In genomic region chr16:68590201-68590994, GRCh38 we compare ENCODE assay signal across 9 cellular contexts. TPM values are rescaled to one million over a fixed set of nuclear protein-coding genes. Genes with fewer than 3 reads are reported as not detected.
DNase-seq lines count a peak whose midpoint lies in the region; ATAC-seq and TF ChIP-seq lines count a peak whose summit lies in the region.
"Had no signal": no experiment of that assay in that cellular context is flagged by ENCODE, and none has a peak within 500 bp of the region (broad histone marks: within the 10 kb centered on the region; RNA-seq: fewer than 3 reads in every experiment).

No MANE protein-coding gene starts in this region.

- H3K4me1 Mint-ChIP-seq in stimulated activated naive B cell treated with anti-CD40 and anti-IgM and Interleukin-4, amounts not matched to agents 10 μg/mL and 1 μg/mL and 100 μg/mL, for 72 hours: peaks cover 2 to 6% of the 10 kb centered on the region in 2 donors

- no peaks in the 10 kb centered on the region for H3K27me3 ChIP-seq in dorsolateral prefrontal cortex

- TF ChIP-seq CTCF in NB4 (IDR thresholded peaks at IDR 0.05; ENCODE audit: low read depth, low read length): peak; percentile 82
- TF ChIP-seq CTCF in dorsolateral prefrontal cortex (IDR thresholded peaks at IDR 0.05 in 54 of 56, conservative IDR thresholded peaks at IDR 0.05 in 2 of 56; ENCODE audit: low read depth in 1 of 56, partially characterized antibody in 56 of 56): peak in 51 of 56 donors; percentile 23 to 62 (median 43)

- peak; percentile 89 to 92 for ATAC-seq in stimulated activated naive B cell treated with anti-CD40 and anti-IgM and Interleukin-4, amounts not matched to agents 10 μg/mL and 1 μg/mL and 100 μg/mL, for 72 hours (replicated peaks)
- ATAC-seq in HG02981 (IDR thresholded peaks at IDR 0.05; ENCODE audit: unreplicated experiment): no peak

- DNase-seq in EL (peak; percentile 63), NB4 (ENCODE audit: low read depth) (peak; percentile 82), dorsolateral prefrontal cortex (peak in 7 of 10 donors; percentile 9 to 68 (median 31)), myocyte (ENCODE audit: low read depth) (peak; percentile 37), NCI-H510A treated with DMSO at 0.1 percent for 48 hours (lab: John Stamatoyannopoulos, UW) (no peak)
- peak; percentile 49 for DNase-seq in activated CD4-positive, alpha-beta T cell treated with anti-CD3 and anti-CD28 coated beads, Interleukin-2, amount 50 U/mL, for 1 hour
- DNase-seq in stimulated activated naive B cell treated with anti-CD40 and anti-IgM and Interleukin-4, amounts not matched to agents 10 μg/mL and 1 μg/mL and 100 μg/mL, for 72 hours: peak; percentile 26

- H3K27ac ChIP-seq in dorsolateral prefrontal cortex: no peak overlapping the region

- TF ChIP-seq POLR2A in NB4 (IDR thresholded peaks at IDR 0.05; ENCODE audit: extremely low read depth, insufficient read length): no peak

- H3K9me3 Mint-ChIP-seq in stimulated activated naive B cell treated with anti-CD40 and anti-IgM and Interleukin-4, amounts not matched to agents 10 μg/mL and 1 μg/mL and 100 μg/mL, for 72 hours: peaks cover 10 to 11% of the 10 kb centered on the region in 2 donors

- H3K4me3 Mint-ChIP-seq in stimulated activated naive B cell treated with anti-CD40 and anti-IgM and Interleukin-4, amounts not matched to agents 10 μg/mL and 1 μg/mL and 100 μg/mL, for 72 hours: no peak overlapping the region
- H3K4me3 Mint-ChIP-seq: T-helper 1 cell treated with Interleukin-12 subunit alpha and Interleukin-12 subunit beta and Interleukin-4 antibody, amounts not matched to agents 30 μg/mL and 1 μg/mL, for 36 hours had no signal

- H3K4me3 ChIP-seq in NB4 (ENCODE audit: low read depth, low read length) (no peak overlapping the region), dorsolateral prefrontal cortex (no peak overlapping the region)

- H3K27me3 Mint-ChIP-seq in stimulated activated naive B cell treated with anti-CD40 and anti-IgM and Interleukin-4, amounts not matched to agents 10 μg/mL and 1 μg/mL and 100 μg/mL, for 72 hours: peaks cover 9 to 12% of the 10 kb centered on the region in 2 donors

- intact Hi-C loops in dorsolateral prefrontal cortex (cut with DNase I): no loop called here

- H3K27ac Mint-ChIP-seq in stimulated activated naive B cell treated with anti-CD40 and anti-IgM and Interleukin-4, amounts not matched to agents 10 μg/mL and 1 μg/mL and 100 μg/mL, for 72 hours: no peak overlapping the region
- H3K27ac Mint-ChIP-seq: T-helper 1 cell treated with Interleukin-12 subunit alpha and Interleukin-12 subunit beta and Interleukin-4 antibody, amounts not matched to agents 30 μg/mL and 1 μg/mL, for 36 hours had no signal

- H3K36me3 Mint-ChIP-seq in stimulated activated naive B cell treated with anti-CD40 and anti-IgM and Interleukin-4, amounts not matched to agents 10 μg/mL and 1 μg/mL and 100 μg/mL, for 72 hours: peaks cover 17 to 21% of the 10 kb centered on the region in 2 donors

RNA-seq across cellular contexts. Expression of gene ZFP90, which starts 51.3 kb away (rescaled TPM):
- total RNA-seq in dorsolateral prefrontal cortex (10 to 100 TPM; 43.3 to 78.1 (median 60.5) TPM), myocyte (28.3 and 33.2 TPM in 2 replicates)
- 15.7 TPM for polyA plus RNA-seq in myocyte (2012)

RNA-seq across cellular contexts. Expression of gene CDH3, which starts 54.7 kb away (rescaled TPM):
- total RNA-seq in dorsolateral prefrontal cortex: 10 to 100 TPM in 13 of 120 experiments, 1 to 10 TPM in 107; 2.4 to 13.1 (median 6.2) TPM
- total RNA-seq in myocyte: 0.10 TPM in 1 of 2 replicates, not detected in the other
- polyA plus RNA-seq in myocyte (2012): 0.16 TPM
